2 cellular contexts compared by ENCODE assay signal in the genomic region with DNA sequence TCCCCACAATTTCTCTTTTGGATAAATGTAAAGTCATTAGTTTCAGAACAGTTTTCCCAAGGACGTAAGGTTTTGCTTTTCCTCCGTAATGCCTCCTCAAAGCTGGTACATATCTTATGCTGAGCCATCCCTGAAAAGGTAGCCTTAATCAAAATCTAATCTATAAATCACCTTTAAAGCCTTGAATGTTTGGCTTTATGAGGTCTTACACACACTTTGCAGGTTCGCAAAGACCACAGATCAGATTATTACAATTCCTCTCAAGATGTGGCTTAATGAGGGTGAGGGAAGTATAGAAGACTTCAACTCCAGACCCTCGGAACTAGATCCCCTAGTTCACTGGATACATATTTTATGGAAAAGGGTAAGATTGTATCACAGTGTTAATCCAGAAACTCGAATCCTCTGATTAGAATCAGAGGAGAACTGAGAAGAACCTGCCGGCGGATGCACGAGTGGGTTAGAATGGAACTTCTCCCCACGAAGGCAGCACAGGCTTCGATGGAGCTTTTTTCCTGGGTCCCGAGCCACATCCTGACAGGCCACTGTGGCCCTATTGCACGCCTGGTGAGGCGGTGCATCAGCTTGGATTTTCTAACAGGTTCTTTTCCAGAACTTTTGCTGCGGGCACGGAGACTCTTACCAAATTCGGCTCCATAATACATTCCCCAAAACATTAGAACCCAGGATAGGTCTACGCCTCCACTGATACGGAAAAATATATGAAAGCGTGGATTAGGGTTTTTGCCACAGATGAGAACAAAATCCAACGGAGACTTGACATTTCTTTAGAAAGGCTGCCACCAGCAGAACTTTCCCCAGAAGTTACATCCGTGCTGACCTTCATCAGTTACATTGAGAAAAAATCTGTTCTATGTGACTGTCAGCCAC.
TF ChIP-seq lines count a peak whose summit lies in the region.

No MANE protein-coding gene starts in this region.

TF ChIP-seq in K562, 482 proteins besides CTCF, POLR2A, EP300 and RAD21:
- no peak for TF ChIP-seq ATF1 (CRISPR knock-in tag; IDR thresholded peaks at IDR 0.05)
- no peak for TF ChIP-seq ATF1 (tag; IDR thresholded peaks at IDR 0.05)
- TF ChIP-seq CEBPG (CRISPR knock-in tag; IDR thresholded peaks at IDR 0.05) = no peak
- no peak for TF ChIP-seq CEBPG (tag; conservative IDR thresholded peaks at IDR 0.05 in 1 of 2, IDR thresholded peaks at IDR 0.05 in 1 of 2)
- peak; percentile 48 for TF ChIP-seq CBX2 (IDR thresholded peaks at IDR 0.05; ENCODE audit: insufficient read depth, low read length, poor library complexity, severe bottlenecking)

TF ChIP-seq in HepG2, 621 proteins besides CTCF, POLR2A, EP300 and RAD21:
- TF ChIP-seq ATF5 (CRISPR knock-in tag; IDR thresholded peaks at IDR 0.05; ENCODE audit: low read depth) (no peak), CENPT (CRISPR knock-in tag; IDR thresholded peaks at IDR 0.05; ENCODE audit: low read depth) (no peak), ZNF253 (CRISPR knock-in tag; IDR thresholded peaks at IDR 0.05; ENCODE audit: borderline replicate concordance) (no peak), RBFOX2 (IDR thresholded peaks at IDR 0.05; ENCODE audit: low read depth, low read length) (peak; percentile 41; the same call in 1 of the 2 replicates), GLI4 (CRISPR knock-in tag; IDR thresholded peaks at IDR 0.05; ENCODE audit: borderline replicate concordance) (peak; percentile 38; the same call in 1 of the 2 replicates), CBX2 (IDR thresholded peaks at IDR 0.05; ENCODE audit: low read depth, low read length) (peak; percentile 93), CBX2 (CRISPR knock-in tag; IDR thresholded peaks at IDR 0.05; ENCODE audit: low read depth) (no peak)
TF ChIP-seq in HepG2: peak in this region for 3.
